Comparison of ENCODE assay signal across 35 cellular contexts in the genomic region with DNA sequence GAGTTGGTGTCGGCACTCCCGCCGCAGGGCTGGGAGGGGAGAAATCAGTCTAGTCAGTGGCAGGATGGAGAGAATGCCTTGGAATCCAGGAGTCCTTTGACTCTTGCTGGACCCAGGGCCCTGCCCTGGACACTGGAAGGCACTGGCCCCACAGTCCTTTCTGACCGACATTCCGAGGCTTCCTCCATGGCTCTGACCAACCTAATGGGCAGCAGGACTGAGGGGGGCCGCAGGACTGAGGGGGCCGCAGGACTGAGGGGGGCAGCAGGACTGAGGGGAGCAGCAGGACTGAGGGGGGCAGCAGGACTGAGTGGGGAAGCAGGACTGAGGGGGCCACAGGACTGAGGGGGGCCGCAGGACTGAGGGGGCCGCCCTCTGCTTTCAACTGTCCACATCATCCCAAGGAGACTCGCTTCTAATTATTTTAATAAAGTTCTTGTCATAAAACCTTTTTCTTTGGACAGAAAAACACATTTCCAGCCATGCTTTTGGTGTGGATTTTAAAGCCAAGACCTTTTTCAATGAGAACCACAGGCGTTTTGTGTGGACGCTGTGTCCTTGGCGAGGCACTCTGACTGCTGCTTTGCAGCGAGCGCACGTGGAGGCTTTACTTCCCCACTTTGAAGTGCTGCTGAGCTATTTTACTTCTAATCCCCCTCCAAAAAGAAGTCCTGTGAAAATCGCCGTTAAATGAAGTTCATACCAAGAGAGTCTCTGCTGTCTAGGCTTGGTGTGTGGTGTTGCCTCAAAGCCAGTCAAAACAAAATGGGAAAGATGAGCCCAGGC.
"Had no signal": no experiment of that assay in that cellular context is flagged by ENCODE, and none has a peak within 500 bp of the region (broad histone marks: within the 10 kb centered on the region; RNA-seq: fewer than 3 reads in every experiment).

No MANE protein-coding gene starts in this region.

- H3K4me3 Mint-ChIP-seq: activated CD4-positive, alpha-beta memory T cell treated with anti-CD3 and anti-CD28 coated beads, Interleukin-2, amount 10 ng/mL, durations not matched to agents 7 days and 5 days; activated CD8-positive, alpha-beta memory T cell treated with anti-CD3 and anti-CD28 coated beads, Interleukin-2, amount 10 ng/mL, durations not matched to agents 7 days and 5 days; activated naive CD8-positive, alpha-beta T cell treated with anti-CD3 and anti-CD28 coated beads for 36 hours had no signal

- H3K27me3 ChIP-seq: brain microvascular endothelial cell, cardiac muscle cell, Peyer's patch had no signal

- H3K36me3 ChIP-seq: brain microvascular endothelial cell, WERI-Rb-1 had no signal

- H3K27me3 Mint-ChIP-seq: activated CD4-positive, alpha-beta memory T cell treated with anti-CD3 and anti-CD28 coated beads, Interleukin-2, amount 10 ng/mL, durations not matched to agents 7 days and 5 days; activated CD8-positive, alpha-beta memory T cell treated with anti-CD3 and anti-CD28 coated beads, Interleukin-2, amount 10 ng/mL, durations not matched to agents 7 days and 5 days; activated naive CD8-positive, alpha-beta T cell treated with anti-CD3 and anti-CD28 coated beads for 36 hours had no signal

- DNase-seq: activated CD4-positive, alpha-beta memory T cell treated with anti-CD3 and anti-CD28 coated beads, Interleukin-2, amount 10 ng/mL, durations not matched to agents 7 days and 5 days; activated CD4-positive, alpha-beta T cell treated with anti-CD3 and anti-CD28 coated beads for 1 hour; activated CD4-positive, alpha-beta T cell treated with anti-CD3 and anti-CD28 coated beads for 48 hours; activated CD4-positive, CD25-positive, alpha-beta regulatory T cell; activated CD8-positive, alpha-beta memory T cell treated with anti-CD3 and anti-CD28 coated beads for 24 hours; activated CD8-positive, alpha-beta memory T cell treated with anti-CD3 and anti-CD28 coated beads, Interleukin-2, amount 10 ng/mL, durations not matched to agents 7 days and 5 days; activated CD8-positive, alpha-beta memory T cell treated with anti-CD3 and anti-CD28 coated beads, Interleukin-2, amount 50 U/mL, for 48 hours; activated effector memory CD4-positive, alpha-beta T cell treated with anti-CD3 and anti-CD28 coated beads, Interleukin-2, amount 50 U/mL, for 16 hours; activated naive CD4-positive, alpha-beta T cell; activated naive CD4-positive, alpha-beta T cell treated with anti-CD3 and anti-CD28 coated beads, Interleukin-2, amount 50 U/mL, for 16 hours; activated naive CD8-positive, alpha-beta T cell treated with anti-CD3 and anti-CD28 coated beads for 36 hours; activated T-cell treated with anti-CD3 and anti-CD28 coated beads, Interleukin-2, amount 50 U/mL, for 48 hours; amniotic stem cell; aorta; brain microvascular endothelial cell; Karpas-422; KBM-7; NCI-H1105; NCI-H1417 treated with DMSO at 0.1 percent for 48 hours; NCI-H1694; NCI-H1930; NCI-H2081 treated with DMSO at 0.1 percent for 48 hours; NCI-H510A; NCI-H526; NCI-H748 treated with DMSO at 0.1 percent for 48 hours; NK-92 treated with Interleukin-12 subunit alpha and Interleukin-12 subunit beta, amount 100 ng/mL, for 24 hours; PC-3; Peyer's patch; RPMI8226; SIG-M5; SW 1271; T-helper 1 cell; T1000; WERI-Rb-1 had no signal

- H3K27ac ChIP-seq: brain microvascular endothelial cell, cardiac muscle cell, Peyer's patch, WERI-Rb-1 had no signal

- H3K27ac Mint-ChIP-seq: activated CD4-positive, alpha-beta memory T cell treated with anti-CD3 and anti-CD28 coated beads, Interleukin-2, amount 10 ng/mL, durations not matched to agents 7 days and 5 days; activated CD8-positive, alpha-beta memory T cell treated with anti-CD3 and anti-CD28 coated beads, Interleukin-2, amount 10 ng/mL, durations not matched to agents 7 days and 5 days; activated naive CD8-positive, alpha-beta T cell treated with anti-CD3 and anti-CD28 coated beads for 36 hours had no signal

- H3K4me1 Mint-ChIP-seq: activated CD4-positive, alpha-beta memory T cell treated with anti-CD3 and anti-CD28 coated beads, Interleukin-2, amount 10 ng/mL, durations not matched to agents 7 days and 5 days; activated naive CD8-positive, alpha-beta T cell treated with anti-CD3 and anti-CD28 coated beads for 36 hours had no signal

- H3K9me3 Mint-ChIP-seq: activated CD4-positive, alpha-beta memory T cell treated with anti-CD3 and anti-CD28 coated beads, Interleukin-2, amount 10 ng/mL, durations not matched to agents 7 days and 5 days; activated naive CD8-positive, alpha-beta T cell treated with anti-CD3 and anti-CD28 coated beads for 36 hours had no signal

- ATAC-seq: activated CD8-positive, alpha-beta memory T cell treated with anti-CD3 and anti-CD28 coated beads, Interleukin-2, amount 10 ng/mL, durations not matched to agents 7 days and 5 days; PC-3 had no signal

- H3K9me3 ChIP-seq: Peyer's patch had no signal

- H3K4me3 ChIP-seq: cardiac muscle cell, Peyer's patch had no signal
